17 cellular contexts compared by ENCODE assay signal in genomic region chr10:16954280-16955030, GRCh38.
"Had no signal": no experiment of that assay in that cellular context is flagged by ENCODE, and none has a peak within 500 bp of the region (broad histone marks: within the 10 kb centered on the region; RNA-seq: fewer than 3 reads in every experiment).

No MANE protein-coding gene starts in this region.

- ATAC-seq: activated T-helper 17 cell treated with anti-CD3 and anti-CD28 coated beads, Interleukin-2, amount 50 U/mL, for 72 hours; gastrocnemius medialis; sciatic nerve; upper lobe of right lung; WTC11 had no signal

- H3K9ac ChIP-seq: parathyroid adenoma had no signal

- H3K4me3 Mint-ChIP-seq: activated naive CD8-positive, alpha-beta T cell; activated T-cell treated with anti-CD3 and anti-CD28 coated beads, Interleukin-2, amount 50 U/mL, for 24 hours; activated T-helper 17 cell treated with anti-CD3 and anti-CD28 coated beads, Interleukin-2, amount 50 U/mL, for 72 hours; memory B cell; naive B cell; WTC11 had no signal

- H3K4me1 Mint-ChIP-seq: activated T-helper 17 cell treated with anti-CD3 and anti-CD28 coated beads, Interleukin-2, amount 50 U/mL, for 72 hours; memory B cell had no signal

- H3K79me2 ChIP-seq: parathyroid adenoma had no signal

- H3K36me3 Mint-ChIP-seq: memory B cell, naive B cell, WTC11 had no signal

- H3K27ac Mint-ChIP-seq: activated naive CD8-positive, alpha-beta T cell; activated T-cell treated with anti-CD3 and anti-CD28 coated beads, Interleukin-2, amount 50 U/mL, for 24 hours; activated T-helper 17 cell treated with anti-CD3 and anti-CD28 coated beads, Interleukin-2, amount 50 U/mL, for 72 hours; memory B cell; WTC11 had no signal

- H3K27me3 ChIP-seq: gastrocnemius medialis, upper lobe of right lung had no signal

- H3K27me3 Mint-ChIP-seq: activated naive CD8-positive, alpha-beta T cell; activated T-cell treated with anti-CD3 and anti-CD28 coated beads, Interleukin-2, amount 50 U/mL, for 24 hours; activated T-helper 17 cell treated with anti-CD3 and anti-CD28 coated beads, Interleukin-2, amount 50 U/mL, for 72 hours; naive B cell had no signal

- H3K9me3 Mint-ChIP-seq: activated T-cell treated with anti-CD3 and anti-CD28 coated beads, Interleukin-2, amount 50 U/mL, for 24 hours; activated T-helper 17 cell treated with anti-CD3 and anti-CD28 coated beads, Interleukin-2, amount 50 U/mL, for 72 hours; memory B cell; naive B cell; WTC11 had no signal

- DNase-seq: activated T-cell treated with anti-CD3 and anti-CD28 coated beads, Interleukin-2, amount 50 U/mL, for 24 hours; cortex of kidney; erythroblast; gastrocnemius medialis; hypothalamus; naive B cell; stimulated activated CD4-positive, alpha-beta T cell treated with anti-CD3 and anti-CD28 coated beads, Interleukin-2, amount 100 ng/mL, for 48 hours; stimulated activated naive CD4-positive, alpha-beta T cell; T-helper 9 cell; upper lobe of right lung had no signal

- H3K27ac ChIP-seq: gastrocnemius medialis, parathyroid adenoma, thoracic aorta, upper lobe of right lung had no signal

- H3K4me3 ChIP-seq: gastrocnemius medialis, thoracic aorta, upper lobe of right lung had no signal

- H3K36me3 ChIP-seq: gastrocnemius medialis, thoracic aorta, upper lobe of right lung had no signal

- H2AFZ ChIP-seq: parathyroid adenoma had no signal

- H3K9me3 ChIP-seq: gastrocnemius medialis, thoracic aorta, upper lobe of right lung had no signal
